31 cellular contexts compared by ENCODE assay signal in the genomic region with DNA sequence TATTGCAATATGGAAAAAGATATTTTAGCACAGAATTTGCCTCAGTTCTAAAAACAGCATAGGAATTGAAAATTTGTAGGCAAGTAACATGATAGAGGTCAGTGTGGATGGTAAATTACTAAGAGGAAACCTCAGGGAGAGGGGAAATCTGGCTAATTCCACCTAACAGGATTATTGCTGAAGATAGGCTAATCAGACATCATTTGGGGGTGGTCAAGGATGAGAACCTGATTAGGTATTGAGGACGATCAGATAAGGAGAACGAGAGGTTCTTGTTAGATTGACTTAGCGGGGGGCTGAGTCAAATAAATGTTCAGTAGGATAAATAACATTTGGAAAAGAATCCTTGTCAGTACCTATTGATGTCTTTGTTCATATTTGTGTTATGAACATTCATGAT.
"Had no signal": no experiment of that assay in that cellular context is flagged by ENCODE, and none has a peak within 500 bp of the region (broad histone marks: within the 10 kb centered on the region; RNA-seq: fewer than 3 reads in every experiment).

No MANE protein-coding gene starts in this region.

- H3K27ac ChIP-seq: left ventricle myocardium inferior, pancreas, prostate gland, skin epidermis, suprapubic skin, thoracic aorta, tibial artery, upper lobe of right lung had no signal

- DNase-seq: hypothalamus; immature natural killer cell; kidney; left colon; left ventricle myocardium inferior; midbrain; mucosa of descending colon; naive thymus-derived CD4-positive, alpha-beta T cell; nucleus accumbens; pancreas; posterior cingulate gyrus; retina; right cardiac atrium; stimulated activated CD4-positive, alpha-beta T cell treated with anti-CD3 and anti-CD28 coated beads, Interleukin-12 subunit alpha, Interleukin-12 subunit beta, amount 100 ng/mL, for 4 hours; stimulated activated CD4-positive, alpha-beta T cell treated with anti-CD3 and anti-CD28 coated beads, Interleukin-15, amount 100 ng/mL, for 24 hours; stimulated activated CD4-positive, alpha-beta T cell treated with anti-CD3 and anti-CD28 coated beads, Interleukin-2, amount 100 ng/mL, for 24 hours; stimulated activated CD4-positive, alpha-beta T cell treated with anti-CD3 and anti-CD28 coated beads, Interleukin-4, amount 100 ng/mL, for 1 hour; stimulated activated naive B cell treated with anti-CD40 and anti-IgM and Interleukin-4, amounts not matched to agents 10 μg/mL and 1 μg/mL and 100 μg/mL, for 72 hours; stimulated activated naive CD8-positive, alpha-beta T cell treated with anti-CD3 and anti-CD28 coated beads, Interleukin-15, Interleukin-2, amounts not matched to agents 100 U/mL and 50 U/mL, for 24 hours; tibial artery; trophoblast cell; upper lobe of right lung had no signal

- H3K9me3 ChIP-seq: left ventricle myocardium inferior, mucosa of descending colon, pancreas, prostate gland, suprapubic skin, thoracic aorta, tibial artery, upper lobe of right lung had no signal

- FAIRE-seq: islet of Langerhans, kidney, pancreas, urothelium cell line had no signal

- H3K4me3 ChIP-seq: left ventricle myocardium inferior, lung, mucosa of descending colon, pancreas, prostate gland, skin epidermis, suprapubic skin, thoracic aorta, tibial artery, upper lobe of right lung had no signal

- H3K36me3 ChIP-seq: left ventricle myocardium inferior, pancreas, prostate gland, suprapubic skin, thoracic aorta, tibial artery, upper lobe of right lung had no signal

- ATAC-seq: left colon; mucosa of descending colon; naive thymus-derived CD4-positive, alpha-beta T cell; natural killer cell treated with Interleukin-12 subunit alpha and Interleukin-12 subunit beta and Interleukin-15 and Interleukin-18, amount 100 ng/mL, for 72 hours; pancreas; right cardiac atrium; sciatic nerve; stimulated activated naive B cell treated with anti-CD40 and anti-IgM and Interleukin-4, amounts not matched to agents 10 μg/mL and 1 μg/mL and 100 μg/mL, for 72 hours; stimulated activated naive CD8-positive, alpha-beta T cell treated with anti-CD3 and anti-CD28 coated beads, Interleukin-15, Interleukin-2, amounts not matched to agents 100 U/mL and 50 U/mL, for 24 hours; upper lobe of right lung had no signal
